Comparison of ENCODE assay signal across 15 cellular contexts in genomic region chr6:137512768-137513605, GRCh38. TPM values are rescaled to one million over a fixed set of nuclear protein-coding genes. Genes with fewer than 3 reads are reported as not detected.
"Had no signal": no experiment of that assay in that cellular context is flagged by ENCODE, and none has a peak within 500 bp of the region (broad histone marks: within the 10 kb centered on the region; RNA-seq: fewer than 3 reads in every experiment).

No MANE protein-coding gene starts in this region.

- H3K4me1 ChIP-seq: left ventricle myocardium inferior, upper lobe of left lung had no signal

- H3K9me3 ChIP-seq: suprapubic skin had no signal

- H3K27ac ChIP-seq: left ventricle myocardium inferior, suprapubic skin, upper lobe of left lung, VCaP had no signal

- H3K36me3 ChIP-seq: left ventricle myocardium inferior, suprapubic skin, upper lobe of left lung had no signal

- DNase-seq: activated CD4-positive, alpha-beta T cell treated with anti-CD3 and anti-CD28 coated beads for 36 hours; activated CD8-positive, alpha-beta memory T cell treated with anti-CD3 and anti-CD28 coated beads, Interleukin-2, amount 50 U/mL, for 48 hours; activated CD8-positive, alpha-beta T cell treated with anti-CD3 and anti-CD28 coated beads, Interleukin-2, amount 10 ng/mL, durations not matched to agents 7 days and 5 days; activated naive CD4-positive, alpha-beta T cell; aorta; effector memory CD4-positive, alpha-beta T cell; hippocampal formation; left ventricle myocardium inferior; stimulated activated CD4-positive, alpha-beta T cell treated with anti-CD3 and anti-CD28 coated beads, Interleukin-2, amount 100 ng/mL, for 48 hours; stimulated activated naive CD4-positive, alpha-beta T cell treated with Interleukin-2 at 50 U/mL for 16 hours; SW 1271; T1000 had no signal

- H3K4me3 ChIP-seq: left ventricle myocardium inferior, suprapubic skin, upper lobe of left lung had no signal

RNA-seq across cellular contexts. Expression of gene OLIG3, which starts 18.8 kb away (rescaled TPM):
- polyA plus RNA-seq: aorta had no signal
